Comparison of ENCODE assay signal across 1 cellular context in genomic region chr2:110688594-110689091, GRCh38.
TF ChIP-seq lines count a peak whose summit lies in the region.

No MANE protein-coding gene starts in this region.

TF ChIP-seq in H1, 55 proteins besides CTCF, POLR2A, EP300 and RAD21 (continued from another document):
- TF ChIP-seq TBP (IDR thresholded peaks at IDR 0.05; ENCODE audit: low read depth, low read length) (peak; percentile 64; the same call in 1 of the 2 replicates), CEBPB (IDR thresholded peaks at IDR 0.05; ENCODE audit: low read depth, low read length) (no peak), USF2 (IDR thresholded peaks at IDR 0.05; ENCODE audit: low read length) (no peak), BRCA1 (IDR thresholded peaks at IDR 0.05; ENCODE audit: low read depth, low read length) (no peak), POLR2AphosphoS5 (IDR thresholded peaks at IDR 0.05; ENCODE audit: low read depth, low read length) (0 out of 2 replicates have a peak, but pooled peaks have one; percentile 17), SIN3A (conservative IDR thresholded peaks at IDR 0.05 in 1 of 2, IDR thresholded peaks at IDR 0.05 in 1 of 2; ENCODE audit: low read depth in 1 of 2, low read length in 2 of 2) (peak in 1 of 2 experiments; percentile 64; a peak in 1 of 4 replicates), ASH2L (IDR thresholded peaks at IDR 0.05; ENCODE audit: low read length) (peak; percentile 85), SIX5 (IDR thresholded peaks at IDR 0.05; ENCODE audit: low read depth, low read length) (no peak), SRF (IDR thresholded peaks at IDR 0.05; ENCODE audit: low read depth, low read length) (no peak), BACH1 (IDR thresholded peaks at IDR 0.05; ENCODE audit: low read length) (peak; percentile 99), EGR1 (IDR thresholded peaks at IDR 0.05; ENCODE audit: borderline replicate concordance, low read depth, low read length) (0 out of 2 replicates have a peak, but pooled peaks have one; percentile 4), GTF2F1 (IDR thresholded peaks at IDR 0.05; ENCODE audit: borderline replicate concordance, low read depth, low read length) (no peak), CHD1 (IDR thresholded peaks at IDR 0.05; ENCODE audit: low read depth, low read length) (no peak), POU5F1 (IDR thresholded peaks at IDR 0.05; ENCODE audit: low read depth, low read length) (peak; percentile 99), PHF8 (conservative IDR thresholded peaks at IDR 0.05; ENCODE audit: low read depth, low read length) (no peak), TEAD4 (IDR thresholded peaks at IDR 0.05; ENCODE audit: low read depth, low read length) (peak; percentile 96), E2F6 (IDR thresholded peaks at IDR 0.05) (peak; percentile 32; the same call in 1 of the 2 replicates), KDM5A (IDR thresholded peaks at IDR 0.05; ENCODE audit: low read length) (no peak), CREB1 (IDR thresholded peaks at IDR 0.05) (peak; percentile 81), YY1 (IDR thresholded peaks at IDR 0.05; ENCODE audit: low read depth, low read length) (peak; percentile 90), CTBP2 (IDR thresholded peaks at IDR 0.05; ENCODE audit: borderline replicate concordance, insufficient read depth, insufficient read length, low read length) (no peak), RXRA (IDR thresholded peaks at IDR 0.05; ENCODE audit: insufficient read depth, low read depth, low read length) (no peak), SAP30 (IDR thresholded peaks at IDR 0.05; ENCODE audit: insufficient read depth, insufficient replicate concordance, low read length) (no peak), HDAC6 (IDR thresholded peaks at IDR 0.05; ENCODE audit: low read depth, low read length) (no peak), CBX8 (IDR thresholded peaks at IDR 0.05; ENCODE audit: borderline replicate concordance, low read depth, low read length) (no peak), BCL11A (IDR thresholded peaks at IDR 0.05; ENCODE audit: low read depth in 2 of 2, low read length in 2 of 2) (peak; percentile 90 to 97), GABPA (IDR thresholded peaks at IDR 0.05; ENCODE audit: borderline replicate concordance, insufficient read depth, low read length) (no peak), KDM4A (IDR thresholded peaks at IDR 0.05; ENCODE audit: low read depth, low read length, severe bottlenecking) (no peak), HDAC2 (IDR thresholded peaks at IDR 0.05; ENCODE audit: borderline replicate concordance in 1 of 2, low read depth in 2 of 2, low read length in 2 of 2) (peak; percentile 48 to 61; a peak in 2 of 4 replicates), TAF1 (IDR thresholded peaks at IDR 0.05; ENCODE audit: low read depth, low read length) (peak; percentile 60; the same call in 1 of the 2 replicates), CHD7 (IDR thresholded peaks at IDR 0.05; ENCODE audit: insufficient replicate concordance, low read length) (no peak), SP4 (IDR thresholded peaks at IDR 0.05; ENCODE audit: low read length) (no peak), ATF2 (IDR thresholded peaks at IDR 0.05; ENCODE audit: low read length) (peak; percentile 77), JUND (IDR thresholded peaks at IDR 0.05; ENCODE audit: low read length) (peak; percentile 99), ZNF274 (IDR thresholded peaks at IDR 0.05; ENCODE audit: borderline replicate concordance, extremely low read depth, low read length) (no peak), CBX5 (IDR thresholded peaks at IDR 0.05; ENCODE audit: low read depth, low read length) (no peak), NRF1 (IDR thresholded peaks at IDR 0.05; ENCODE audit: low read depth, low read length) (no peak), TAF7 (optimal IDR thresholded peaks at IDR 0.05; ENCODE audit: borderline replicate concordance, low read depth, low read length) (no peak), JUN (IDR thresholded peaks at IDR 0.05; ENCODE audit: low read depth, low read length) (peak; percentile 96), MAFK (IDR thresholded peaks at IDR 0.05; ENCODE audit: low read depth, low read length) (peak; percentile 94), RFX5 (IDR thresholded peaks at IDR 0.05; ENCODE audit: borderline replicate concordance, low read depth, low read length) (no peak), EZH2 (IDR thresholded peaks at IDR 0.05; ENCODE audit: low read depth, low read length, severe bottlenecking) (no peak), KDM1A (IDR thresholded peaks at IDR 0.05; ENCODE audit: borderline replicate concordance, low read length) (no peak), SP1 (IDR thresholded peaks at IDR 0.05; ENCODE audit: low read depth, low read length) (peak; percentile 92), CHD2 (IDR thresholded peaks at IDR 0.05; ENCODE audit: low read length) (no peak), SIRT6 (IDR thresholded peaks at IDR 0.05; ENCODE audit: low read length) (no peak), NANOG (IDR thresholded peaks at IDR 0.05; ENCODE audit: insufficient read depth, low read depth, low read length, poor library complexity, severe bottlenecking) (peak; percentile 94), TCF12 (IDR thresholded peaks at IDR 0.05; ENCODE audit: low read depth, low read length) (peak; percentile 87), SP2 (IDR thresholded peaks at IDR 0.05; ENCODE audit: low read length) (no peak), RNF2 (IDR thresholded peaks at IDR 0.05; ENCODE audit: borderline replicate concordance, low read depth, low read length, missing control alignments, poor library complexity, severe bottlenecking) (no peak), FOSL1 (IDR thresholded peaks at IDR 0.05; ENCODE audit: insufficient read depth, low read depth, low read length) (no peak)
- TF ChIP-seq, protein P1, sequence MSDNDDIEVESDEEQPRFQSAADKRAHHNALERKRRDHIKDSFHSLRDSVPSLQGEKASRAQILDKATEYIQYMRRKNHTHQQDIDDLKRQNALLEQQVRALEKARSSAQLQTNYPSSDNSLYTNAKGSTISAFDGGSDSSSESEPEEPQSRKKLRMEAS (IDR thresholded peaks at IDR 0.05), result no peak
- TF ChIP-seq, protein P2, sequence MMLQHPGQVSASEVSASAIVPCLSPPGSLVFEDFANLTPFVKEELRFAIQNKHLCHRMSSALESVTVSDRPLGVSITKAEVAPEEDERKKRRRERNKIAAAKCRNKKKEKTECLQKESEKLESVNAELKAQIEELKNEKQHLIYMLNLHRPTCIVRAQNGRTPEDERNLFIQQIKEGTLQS (IDR thresholded peaks at IDR 0.05; ENCODE audit: insufficient read depth, low read depth, low read length), result peak; percentile 28; the same call in 1 of the 2 replicates
